In genomic region chr10:101397140-101397539, GRCh38 we compare ENCODE assay signal across 9 cellular contexts. TPM values are rescaled to one million over a fixed set of nuclear protein-coding genes. Genes with fewer than 3 reads are reported as not detected.
DNase-seq lines count a peak whose midpoint lies in the region; ATAC-seq, FAIRE-seq and TF ChIP-seq lines count a peak whose summit lies in the region.
"Had no signal": no experiment of that assay in that cellular context is flagged by ENCODE, and none has a peak within 500 bp of the region (broad histone marks: within the 10 kb centered on the region; RNA-seq: fewer than 3 reads in every experiment).

No MANE protein-coding gene starts in this region.

- no peak for TF ChIP-seq CTCF in mammary epithelial cell (conservative IDR thresholded peaks at IDR 0.05 in 1 of 2, IDR thresholded peaks at IDR 0.05 in 1 of 2; ENCODE audit: extremely low read depth in 1 of 2, insufficient read depth in 1 of 2, low read depth in 1 of 2, low read length in 2 of 2)
- TF ChIP-seq CTCF in MCF 10A (IDR thresholded peaks at IDR 0.05; ENCODE audit: unreplicated experiment), result no peak

- H3K36me3 Mint-ChIP-seq in MCF 10A (ENCODE audit: insufficient read depth, unreplicated experiment), result peaks cover 16% of the 10 kb centered on the region

- DNase-seq in mammary epithelial cell (peak; percentile 22), MCF 10A (ENCODE audit: unreplicated experiment) (no peak), NCI-H2227 treated with DMSO at 0.1 percent for 48 hours (lab: John Stamatoyannopoulos, UW) (peak; percentile 34), ecto neural progenitor cell (ENCODE audit: low spot score) (peak; percentile 48), small intestine (peak; percentile 10), NCI-H774 (lab: John Stamatoyannopoulos, UW) (no peak)

- H3K27me3 ChIP-seq in mammary epithelial cell (ENCODE audit: insufficient read depth, low read length) (no peaks in the 10 kb centered on the region), small intestine (ENCODE audit: control insufficient read depth in 2 of 2, insufficient read depth in 2 of 2, low read length in 2 of 2) (no peaks in the 10 kb centered on the region)

- no peaks in the 10 kb centered on the region for H3K27me3 Mint-ChIP-seq in MCF 10A (ENCODE audit: insufficient read depth, unreplicated experiment)
- H3K27me3 Mint-ChIP-seq: dendritic cell treated with granulocyte-macrophage colony-stimulating factor and Interleukin-4, amounts not matched to agents 40 ng/mL and 50 ng/mL, for 4 days had no signal

- in situ Hi-C loops in mammary epithelial cell (cut with MboI; ENCODE audit: low sequenced_read_pairs in 2 of 2), result no loop called here

- peaks cover 4% of the 10 kb centered on the region for H3K4me1 ChIP-seq in mammary epithelial cell (ENCODE audit: insufficient read depth, low read length)
- H3K4me1 ChIP-seq in small intestine (ENCODE audit: control insufficient read depth in 2 of 2, insufficient read depth in 1 of 2, low read depth in 1 of 2, low read length in 1 of 2), result no peaks in the 10 kb centered on the region

- no peak overlapping the region for H3K4me3 Mint-ChIP-seq in MCF 10A (ENCODE audit: unreplicated experiment)
- H3K4me3 Mint-ChIP-seq: dendritic cell treated with granulocyte-macrophage colony-stimulating factor and Interleukin-4, amounts not matched to agents 40 ng/mL and 50 ng/mL, for 4 days had no signal

- H3K27ac Mint-ChIP-seq in MCF 10A (ENCODE audit: low read depth, unreplicated experiment), result no peak overlapping the region
- H3K27ac Mint-ChIP-seq: dendritic cell treated with granulocyte-macrophage colony-stimulating factor and Interleukin-4, amounts not matched to agents 40 ng/mL and 50 ng/mL, for 4 days had no signal

- no peak overlapping the region for H3K9ac ChIP-seq in mammary epithelial cell (ENCODE audit: insufficient read depth, low read length)

- H3K4me3 ChIP-seq in mammary epithelial cell (replicated peaks in 1 of 3; ENCODE audit: insufficient read depth in 1 of 3, low read depth in 2 of 3, low read length in 3 of 3) (no peak overlapping the region), small intestine (ENCODE audit: low read depth in 1 of 2, low read length in 2 of 2) (no peak overlapping the region)

- CTCF ChIA-PET in mammary epithelial cell (lab: Charles Lee; ENCODE audit: low non-redundant PET), result no interaction called here
- CTCF ChIA-PET in MCF 10A (lab: Yijun Ruan, JAX), result interaction anchor here (1.8 to 2.0 kb wide), 2 partner anchors 44 to 183 kb away, joined by 6 to 11 read pairs; no protein-coding TSS in a partner anchor

- peaks cover 6% of the 10 kb centered on the region for H3K4me1 Mint-ChIP-seq in MCF 10A (ENCODE audit: insufficient read depth, unreplicated experiment)

- intact Hi-C loops in mammary epithelial cell (cut with micrococcal nuclease) (no loop called here), MCF 10A (cut with micrococcal nuclease) (no loop called here)

- no peak for FAIRE-seq in small intestine (lab: Jason Lieb, UNC)

- H3K9me3 Mint-ChIP-seq in MCF 10A (ENCODE audit: unreplicated experiment), result no peaks in the 10 kb centered on the region
- H3K9me3 Mint-ChIP-seq: dendritic cell treated with granulocyte-macrophage colony-stimulating factor and Interleukin-4, amounts not matched to agents 40 ng/mL and 50 ng/mL, for 4 days had no signal

- H3K27ac ChIP-seq in mammary epithelial cell (ENCODE audit: insufficient read depth, low read depth, low read length) (no peak overlapping the region), small intestine (ENCODE audit: low read depth in 1 of 2, low read length in 1 of 2) (no peak overlapping the region)

- H4K20me1 ChIP-seq in mammary epithelial cell (ENCODE audit: insufficient read depth, low read length), result no peaks in the 10 kb centered on the region

- no peak overlapping the region for H2AFZ ChIP-seq in mammary epithelial cell (ENCODE audit: low read depth, low read length)

- no TSS peak for BruUV-seq in mammary epithelial cell (replicated peaks; lab: Mats Ljungman, UMichigan)
- no TSS peak for BruUV-seq in MCF 10A (replicated peaks; lab: Mats Ljungman, UMichigan)

- H3K36me3 ChIP-seq in mammary epithelial cell (ENCODE audit: insufficient read depth, low read length) (no peaks in the 10 kb centered on the region), small intestine (ENCODE audit: control insufficient read depth in 2 of 2, insufficient read depth in 2 of 2, low read length in 2 of 2) (no peaks in the 10 kb centered on the region)

- peaks cover 3% of the 10 kb centered on the region for H3K79me2 ChIP-seq in mammary epithelial cell (ENCODE audit: insufficient read depth, low read length)

- H3K9me3 ChIP-seq in mammary epithelial cell (replicated peaks; ENCODE audit: insufficient read depth, low read length) (no peaks in the 10 kb centered on the region), small intestine (ENCODE audit: control insufficient read depth, low read depth) (no peaks in the 10 kb centered on the region)

- no peak for ATAC-seq in GM21529 (IDR thresholded peaks at IDR 0.05; ENCODE audit: unreplicated experiment)
- ATAC-seq in GM21619 (IDR thresholded peaks at IDR 0.05; ENCODE audit: unreplicated experiment), result no peak

- H3K4me2 ChIP-seq in mammary epithelial cell (ENCODE audit: insufficient read depth, low read depth, low read length), result no peak overlapping the region

- POLR2A ChIA-PET in MCF 10A (lab: Yijun Ruan, JAX), result interaction anchor here (0.6 kb wide), 1 partner anchor 117 kb away, joined by 3 read pairs; no protein-coding TSS in a partner anchor

- dilution Hi-C loops in mammary epithelial cell (cut with HindIII; ENCODE audit: low sequenced_read_pairs), result no loop called here

RNA-seq across cellular contexts. Expression of gene BTRC, which starts 43.2 kb away (rescaled TPM):
- total RNA-seq in mammary epithelial cell (10 to 100 TPM; 12.3 to 20.3 TPM), MCF 10A (2022) (19.4 and 25.2 TPM in 2 replicates)
- polyA plus RNA-seq in mammary epithelial cell (7.8 TPM), small intestine (1 to 10 TPM; 3.0 to 5.6 (median 4.2) TPM)
- 12.5 TPM for polyA minus RNA-seq in mammary epithelial cell

Comparison
In these comparisons a context has a peak if more than half of its experiments do, and no peak if none do; other contexts are left out.
1. DNase-seq: peak in mammary epithelial cell (single experiment), NCI-H2227 treated with DMSO at 0.1 percent for 48 hours (single experiment), ecto neural progenitor cell (single experiment) and small intestine (single experiment); none in MCF 10A (single experiment) and NCI-H774 (single experiment).